Comparison of ENCODE assay signal across 12 cellular contexts in the genomic region with DNA sequence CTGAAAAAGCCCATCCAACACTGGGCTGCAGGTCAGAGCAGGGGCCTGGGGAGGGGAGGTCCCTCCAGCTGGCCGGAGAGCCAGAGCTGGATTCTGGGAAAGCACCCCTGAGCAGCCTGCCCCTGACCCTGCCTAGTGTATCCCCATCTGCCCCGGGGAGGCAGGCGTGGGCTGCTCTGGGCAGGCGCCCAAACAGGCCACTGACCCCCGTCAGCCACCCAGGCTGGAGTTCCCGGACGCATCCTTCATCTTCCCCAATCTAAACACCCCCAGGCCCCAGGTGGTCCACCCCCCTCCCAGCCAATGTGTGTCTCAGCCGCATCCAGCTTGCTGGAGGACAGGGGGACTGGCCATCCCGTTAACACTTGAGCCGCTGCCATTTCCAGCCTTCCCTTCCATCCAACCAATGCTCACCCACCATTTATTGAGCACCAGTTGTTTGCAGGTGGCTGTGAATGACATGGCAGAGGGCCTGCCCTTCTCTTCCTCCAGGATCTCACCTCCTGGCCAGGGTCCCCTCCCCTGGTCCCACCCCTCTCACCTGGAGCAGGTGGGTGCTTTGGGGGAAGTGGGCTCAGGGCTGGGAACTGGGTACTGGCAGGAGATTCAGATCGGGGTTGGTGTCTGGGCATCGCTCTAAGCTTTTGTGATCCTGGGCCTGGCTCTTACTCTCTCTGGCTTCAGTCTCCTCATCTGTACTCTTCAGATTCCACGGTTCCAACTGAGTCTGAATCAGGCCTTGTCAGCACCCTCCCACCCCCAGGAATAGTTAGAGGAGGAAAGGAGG. TPM values are rescaled to one million over a fixed set of nuclear protein-coding genes. Genes with fewer than 3 reads are reported as not detected.
A peak's percentile ranks its signal among the peaks of the same experiment; 100 is the strongest.
DNase-seq lines count a peak whose midpoint lies in the region; ATAC-seq and TF ChIP-seq lines count a peak whose summit lies in the region.
"Had no signal": no experiment of that assay in that cellular context is flagged by ENCODE, and none has a peak within 500 bp of the region (broad histone marks: within the 10 kb centered on the region; RNA-seq: fewer than 3 reads in every experiment).

No MANE protein-coding gene starts in this region.

- H4K20me1 ChIP-seq in SK-N-SH (ENCODE audit: insufficient read depth) (no peaks in the 10 kb centered on the region), osteoblast (ENCODE audit: insufficient read depth, low read length) (no peaks in the 10 kb centered on the region)

- POLR2A ChIA-PET in SK-N-SH (lab: Yijun Ruan, JAX) = no interaction called here
- POLR2A ChIA-PET in Panc1 (lab: Charles Lee) = no interaction called here

- intact Hi-C loops in Panc1 (cut with micrococcal nuclease; ENCODE audit: unreplicated experiment) = no loop called here

- ATAC-seq in SK-N-SH treated with all-trans-retinoic acid at 6 μM for 48 hours (no peak), Panc1 (peak; percentile 33; the same call in 1 of the 2 replicates), GM21381 (IDR thresholded peaks at IDR 0.05; ENCODE audit: unreplicated experiment) (no peak)

- CTCF ChIA-PET in SK-N-SH (lab: Yijun Ruan, JAX) (interaction anchor here (0.7 to 3.5 kb wide), 5 partner anchors 6 to 316 kb away, joined by 3 to 24 read pairs (median 6); no protein-coding TSS in a partner anchor), Panc1 (lab: Charles Lee) (no interaction called here)

- H3K4me3 ChIP-seq in SK-N-SH (ENCODE audit: low read depth in 2 of 2, low read length in 1 of 2) (peak overlapping the region; percentile 58 to 59; a peak in 2 of 4 replicates), Panc1 (ENCODE audit: low read depth in 2 of 2, low read length in 2 of 2) (no peak overlapping the region), osteoblast (ENCODE audit: insufficient read depth, low read length) (no peak overlapping the region)
- H3K4me3 ChIP-seq in effector memory CD4-positive, alpha-beta T cell (ENCODE audit: insufficient read depth, low read depth, low read length, poor library complexity, severe bottlenecking) = peak overlapping the region; percentile 80

- H2AFZ ChIP-seq in SK-N-SH (ENCODE audit: low read depth) = no peak overlapping the region
- H2AFZ ChIP-seq in osteoblast (ENCODE audit: low read length) = no peak overlapping the region

- in situ Hi-C loops in Panc1 (cut with HindIII; ENCODE audit: low pct_unique_long_range_greater_than_20kb, low sequenced_read_pairs) = loop anchor here (25.0 kb wide), 1 partner anchor 107 kb away; no protein-coding TSS in a partner anchor

- H3F3A ChIP-seq in SK-N-SH (replicated peaks; ENCODE audit: insufficient read depth) = no peaks in the 10 kb centered on the region

- H3K4me2 ChIP-seq in SK-N-SH (0 out of 2 replicates have a peak overlapping the region, but pooled peaks have one; percentile 78), osteoblast (ENCODE audit: insufficient read depth, low read length) (no peak overlapping the region)

- TF ChIP-seq RAD21 in SK-N-SH (IDR thresholded peaks at IDR 0.05; ENCODE audit: low read length) = no peak

- H3K4me1 ChIP-seq in SK-N-SH (ENCODE audit: control insufficient read depth in 1 of 2, insufficient read depth in 2 of 2, low read depth in 1 of 2, low read length in 1 of 2) = peaks cover 0 to 11% of the 10 kb centered on the region in 2 experiments; a peak in 1 of 4 replicates
- no peaks in the 10 kb centered on the region for H3K4me1 ChIP-seq in Panc1 (ENCODE audit: control insufficient read depth, insufficient read depth, low read length)
- H3K4me1 ChIP-seq in effector memory CD4-positive, alpha-beta T cell (ENCODE audit: control insufficient read depth, insufficient read depth, low read length, poor library complexity, severe bottlenecking) = peaks cover 17% of the 10 kb centered on the region
- no peaks in the 10 kb centered on the region for H3K4me1 ChIP-seq in osteoblast (ENCODE audit: insufficient read depth, low read length)

- H3K27ac ChIP-seq in SK-N-SH (ENCODE audit: low read depth in 2 of 2, low read length in 1 of 2) (no peak overlapping the region), Panc1 (ENCODE audit: low read length) (no peak overlapping the region), osteoblast (ENCODE audit: low read depth, low read length) (no peak overlapping the region)
- peak overlapping the region; percentile 59 for H3K27ac ChIP-seq in effector memory CD4-positive, alpha-beta T cell (ENCODE audit: insufficient read depth, low read length, poor library complexity, severe bottlenecking)
- H3K27ac ChIP-seq: 22Rv1 had no signal

- H3K36me3 ChIP-seq in SK-N-SH (replicated peaks in 1 of 2; ENCODE audit: control insufficient read depth in 1 of 2, insufficient read depth in 2 of 2, low read length in 1 of 2) (no peaks in the 10 kb centered on the region), Panc1 (ENCODE audit: control insufficient read depth, insufficient read depth, low read length) (no peaks in the 10 kb centered on the region), osteoblast (ENCODE audit: insufficient read depth, low read length) (no peaks in the 10 kb centered on the region)
- H3K36me3 ChIP-seq in effector memory CD4-positive, alpha-beta T cell (ENCODE audit: control insufficient read depth, insufficient read depth, low read length) = no peaks in the 10 kb centered on the region
- H3K36me3 ChIP-seq: stomach had no signal

- 70% methylated on average over 12 of the region's 13 CpGs for WGBS in SK-N-SH (ENCODE audit: low lambda C conversion rate)

- H3K9me2 ChIP-seq in SK-N-SH = no peaks in the 10 kb centered on the region

- DNase-seq in SK-N-SH = no peak
- no peak for DNase-seq in Panc1 (ENCODE audit: low read depth, low spot score)
- no peak for DNase-seq in effector memory CD4-positive, alpha-beta T cell
- DNase-seq in osteoblast (ENCODE audit: insufficient read length, low spot score, missing footprints) = peak; percentile 78
- no peak for DNase-seq in SKM-1 treated with dmso at 0.1 percent for 144 hours (lab: John Stamatoyannopoulos, UW; ENCODE audit: unreplicated experiment)
- DNase-seq in NOMO-1 treated with DMSO at 0.1 percent for 48 hours (lab: John Stamatoyannopoulos, UW; ENCODE audit: unreplicated experiment) = no peak
- DNase-seq: activated CD8-positive, alpha-beta memory T cell treated with anti-CD3 and anti-CD28 coated beads, Interleukin-2, amount 50 U/mL, for 48 hours; NCI-H748 treated with DMSO at 0.1 percent for 48 hours; stomach had no signal

- TF ChIP-seq EP300 in SK-N-SH (IDR thresholded peaks at IDR 0.05; ENCODE audit: borderline replicate concordance in 1 of 2, low read depth in 1 of 2, low read length in 1 of 2) = no peak

- no TSS peak for BruUV-seq in Panc1 (replicated peaks; lab: Mats Ljungman, UMichigan)

- H3K27me3 ChIP-seq in SK-N-SH (ENCODE audit: insufficient read depth) (peaks cover 14% of the 10 kb centered on the region; the same call in 1 of the 2 replicates), Panc1 (ENCODE audit: control insufficient read depth, insufficient read depth, low read length) (peaks cover 22% of the 10 kb centered on the region), osteoblast (ENCODE audit: insufficient read depth, low read length) (peaks cover 37% of the 10 kb centered on the region)
- H3K27me3 ChIP-seq in effector memory CD4-positive, alpha-beta T cell (replicated peaks; ENCODE audit: control insufficient read depth, insufficient read depth, low read length, poor library complexity, severe bottlenecking) = no peaks in the 10 kb centered on the region

- no peaks in the 10 kb centered on the region for H3K79me2 ChIP-seq in SK-N-SH (ENCODE audit: insufficient read depth)
- H3K79me2 ChIP-seq in osteoblast (ENCODE audit: insufficient read depth, low read length) = no peaks in the 10 kb centered on the region

- no peaks in the 10 kb centered on the region for H3K9me3 ChIP-seq in SK-N-SH
- no peaks in the 10 kb centered on the region for H3K9me3 ChIP-seq in Panc1 (ENCODE audit: control insufficient read depth, insufficient read depth, low read depth, low read length)
- H3K9me3 ChIP-seq in effector memory CD4-positive, alpha-beta T cell (ENCODE audit: control insufficient read depth, low read length) = no peaks in the 10 kb centered on the region
- no peaks in the 10 kb centered on the region for H3K9me3 ChIP-seq in osteoblast (ENCODE audit: low read depth, low read length)
- H3K9me3 ChIP-seq: stomach had no signal

- TF ChIP-seq CTCF in SK-N-SH (IDR thresholded peaks at IDR 0.05) (no peak), Panc1 (IDR thresholded peaks at IDR 0.05) (no peak), osteoblast (IDR thresholded peaks at IDR 0.05; ENCODE audit: extremely low read depth, low read depth, low read length) (no peak)

- H3K9ac ChIP-seq in SK-N-SH = no peak overlapping the region

TF ChIP-seq in SK-N-SH, 30 proteins besides CTCF, POLR2A, EP300 and RAD21:
- TF ChIP-seq GABPA (IDR thresholded peaks at IDR 0.05; ENCODE audit: low read depth) (no peak), POLR2AphosphoS5 (IDR thresholded peaks at IDR 0.05; ENCODE audit: low read depth, low read length) (no peak), YY1 (IDR thresholded peaks at IDR 0.05; ENCODE audit: low read depth) (no peak), MEF2A (IDR thresholded peaks at IDR 0.05; ENCODE audit: borderline replicate concordance, low read depth) (no peak)
- TF ChIP-seq, protein P1, sequence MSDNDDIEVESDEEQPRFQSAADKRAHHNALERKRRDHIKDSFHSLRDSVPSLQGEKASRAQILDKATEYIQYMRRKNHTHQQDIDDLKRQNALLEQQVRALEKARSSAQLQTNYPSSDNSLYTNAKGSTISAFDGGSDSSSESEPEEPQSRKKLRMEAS (IDR thresholded peaks at IDR 0.05; ENCODE audit: low read depth) = no peak

TF ChIP-seq in SK-N-SH treated with all-trans-retinoic acid at 6 μM for 48 hours, 23 proteins besides CTCF, POLR2A, EP300 and RAD21 (continues in another document):
- no peak for TF ChIP-seq ZFP30 (CRISPR knock-in tag; IDR thresholded peaks at IDR 0.05)
- TF ChIP-seq, protein P2, sequence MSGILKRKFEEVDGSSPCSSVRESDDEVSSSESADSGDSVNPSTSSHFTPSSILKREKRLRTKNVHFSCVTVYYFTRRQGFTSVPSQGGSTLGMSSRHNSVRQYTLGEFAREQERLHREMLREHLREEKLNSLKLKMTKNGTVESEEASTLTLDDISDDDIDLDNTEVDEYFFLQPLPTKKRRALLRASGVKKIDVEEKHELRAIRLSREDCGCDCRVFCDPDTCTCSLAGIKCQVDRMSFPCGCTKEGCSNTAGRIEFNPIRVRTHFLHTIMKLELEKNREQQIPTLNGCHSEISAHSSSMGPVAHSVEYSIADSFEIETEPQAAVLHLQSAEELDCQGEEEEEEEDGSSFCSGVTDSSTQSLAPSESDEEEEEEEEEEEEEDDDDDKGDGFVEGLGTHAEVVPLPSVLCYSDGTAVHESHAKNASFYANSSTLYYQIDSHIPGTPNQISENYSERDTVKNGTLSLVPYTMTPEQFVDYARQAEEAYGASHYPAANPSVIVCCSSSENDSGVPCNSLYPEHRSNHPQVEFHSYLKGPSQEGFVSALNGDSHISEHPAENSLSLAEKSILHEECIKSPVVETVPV (CRISPR knock-in tag; IDR thresholded peaks at IDR 0.05) = no peak
- no peak for TF ChIP-seq GLIS3 (CRISPR knock-in tag; IDR thresholded peaks at IDR 0.05)
- no peak for TF ChIP-seq ISL1 (CRISPR knock-in tag; IDR thresholded peaks at IDR 0.05)
- no peak for TF ChIP-seq SNAI2 (CRISPR knock-in tag; IDR thresholded peaks at IDR 0.05)

RNA-seq across cellular contexts. Expression of a gene that starts 0.7 kb away (rescaled TPM):
- polyA plus RNA-seq in SK-N-SH (2012; rRNA removed) = 0.72 and 1.0 TPM in 2 replicates
- 0.40 and 0.96 TPM in 2 replicates for polyA plus RNA-seq in SK-N-SH (2012; cell fraction: cytosol; rRNA removed)
- 2.4 and 2.7 TPM in 2 replicates for polyA plus RNA-seq in SK-N-SH (2012; cell fraction: nucleus; rRNA removed)
- total RNA-seq in Panc1 (2021; ENCODE audit: unreplicated experiment) (0.44 TPM), osteoblast (under 0.01 TPM in 2 replicates)
- polyA plus RNA-seq in Panc1 (2012; ENCODE audit: insufficient read length) = 1.4 TPM

Comparison
In these comparisons a context has a peak if more than half of its experiments do, and no peak if none do; other contexts are left out.
1. H3K4me3 ChIP-seq: peak in SK-N-SH (2 of 2) and effector memory CD4-positive, alpha-beta T cell (single experiment); none in Panc1 (0 of 2) and osteoblast (single experiment).